Comparison of ENCODE assay signal across 1 cellular context in genomic region chr6:3825331-3825831, GRCh38.
A peak's percentile ranks its signal among the peaks of the same experiment; 100 is the strongest.
TF ChIP-seq lines count a peak whose summit lies in the region.

No MANE protein-coding gene starts in this region.

TF ChIP-seq in HepG2, 621 proteins besides CTCF, POLR2A, EP300 and RAD21 (continued from another document and continues in another):
- no peak for TF ChIP-seq ZNF563 (CRISPR knock-in tag; IDR thresholded peaks at IDR 0.05)
- TF ChIP-seq SP140L (CRISPR knock-in tag; IDR thresholded peaks at IDR 0.05; ENCODE audit: borderline replicate concordance) = no peak
- TF ChIP-seq THAP8 (CRISPR knock-in tag; IDR thresholded peaks at IDR 0.05; ENCODE audit: borderline replicate concordance) = no peak
- no peak for TF ChIP-seq ZNF430 (CRISPR knock-in tag; IDR thresholded peaks at IDR 0.05)
- TF ChIP-seq HHEX (CRISPR knock-in tag; IDR thresholded peaks at IDR 0.05) = no peak
- TF ChIP-seq ZNF296 (CRISPR knock-in tag; conservative IDR thresholded peaks at IDR 0.05) = no peak
- TF ChIP-seq ARID2 (CRISPR knock-in tag; IDR thresholded peaks at IDR 0.05; ENCODE audit: borderline replicate concordance) = no peak
- peak; percentile 97 for TF ChIP-seq ZBTB7B (CRISPR knock-in tag; IDR thresholded peaks at IDR 0.05)
- TF ChIP-seq BORCS8-MEF2B (CRISPR knock-in tag; IDR thresholded peaks at IDR 0.05) = no peak
- no peak for TF ChIP-seq ZNF33A (CRISPR knock-in tag; IDR thresholded peaks at IDR 0.05; ENCODE audit: borderline replicate concordance)
- TF ChIP-seq AHDC1 (CRISPR knock-in tag; IDR thresholded peaks at IDR 0.05; ENCODE audit: borderline replicate concordance) = no peak
- no peak; the same call in 1 of the 2 replicates for TF ChIP-seq ESRRA (CRISPR knock-in tag; IDR thresholded peaks at IDR 0.05; ENCODE audit: low read depth)
- TF ChIP-seq PAXIP1 (CRISPR knock-in tag; conservative IDR thresholded peaks at IDR 0.05) = peak; percentile 53
- no peak for TF ChIP-seq NR0B2 (CRISPR knock-in tag; IDR thresholded peaks at IDR 0.05)
- TF ChIP-seq RAD51 (IDR thresholded peaks at IDR 0.05; ENCODE audit: borderline replicate concordance) = no peak
- no peak for TF ChIP-seq ZBTB46 (CRISPR knock-in tag; IDR thresholded peaks at IDR 0.05; ENCODE audit: borderline replicate concordance)
- TF ChIP-seq, protein P1, sequence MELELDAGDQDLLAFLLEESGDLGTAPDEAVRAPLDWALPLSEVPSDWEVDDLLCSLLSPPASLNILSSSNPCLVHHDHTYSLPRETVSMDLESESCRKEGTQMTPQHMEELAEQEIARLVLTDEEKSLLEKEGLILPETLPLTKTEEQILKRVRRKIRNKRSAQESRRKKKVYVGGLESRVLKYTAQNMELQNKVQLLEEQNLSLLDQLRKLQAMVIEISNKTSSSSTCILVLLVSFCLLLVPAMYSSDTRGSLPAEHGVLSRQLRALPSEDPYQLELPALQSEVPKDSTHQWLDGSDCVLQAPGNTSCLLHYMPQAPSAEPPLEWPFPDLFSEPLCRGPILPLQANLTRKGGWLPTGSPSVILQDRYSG (CRISPR knock-in tag; IDR thresholded peaks at IDR 0.05) = no peak
- TF ChIP-seq GATAD2A (CRISPR knock-in tag; IDR thresholded peaks at IDR 0.05) = 0 out of 2 replicates have a peak, but pooled peaks have one; percentile 68
- TF ChIP-seq NR1H2 (CRISPR knock-in tag; IDR thresholded peaks at IDR 0.05; ENCODE audit: borderline replicate concordance, low read depth) = no peak
- no peak for TF ChIP-seq SP1 (IDR thresholded peaks at IDR 0.05)
- TF ChIP-seq SP1 (CRISPR knock-in tag; IDR thresholded peaks at IDR 0.05) = no peak
- TF ChIP-seq ZNF616 (CRISPR knock-in tag; IDR thresholded peaks at IDR 0.05; ENCODE audit: low read depth) = no peak
- no peak for TF ChIP-seq ZNF678 (CRISPR knock-in tag; IDR thresholded peaks at IDR 0.05)
- TF ChIP-seq ZNF850 (CRISPR knock-in tag; conservative IDR thresholded peaks at IDR 0.05) = no peak
- no peak for TF ChIP-seq ZNF543 (CRISPR knock-in tag; IDR thresholded peaks at IDR 0.05)
- TF ChIP-seq ZNF546 (CRISPR knock-in tag; conservative IDR thresholded peaks at IDR 0.05) = no peak
- peak; percentile 51; the same call in 1 of the 2 replicates for TF ChIP-seq RBFOX2 (IDR thresholded peaks at IDR 0.05; ENCODE audit: low read depth, low read length)
- TF ChIP-seq, protein P2, sequence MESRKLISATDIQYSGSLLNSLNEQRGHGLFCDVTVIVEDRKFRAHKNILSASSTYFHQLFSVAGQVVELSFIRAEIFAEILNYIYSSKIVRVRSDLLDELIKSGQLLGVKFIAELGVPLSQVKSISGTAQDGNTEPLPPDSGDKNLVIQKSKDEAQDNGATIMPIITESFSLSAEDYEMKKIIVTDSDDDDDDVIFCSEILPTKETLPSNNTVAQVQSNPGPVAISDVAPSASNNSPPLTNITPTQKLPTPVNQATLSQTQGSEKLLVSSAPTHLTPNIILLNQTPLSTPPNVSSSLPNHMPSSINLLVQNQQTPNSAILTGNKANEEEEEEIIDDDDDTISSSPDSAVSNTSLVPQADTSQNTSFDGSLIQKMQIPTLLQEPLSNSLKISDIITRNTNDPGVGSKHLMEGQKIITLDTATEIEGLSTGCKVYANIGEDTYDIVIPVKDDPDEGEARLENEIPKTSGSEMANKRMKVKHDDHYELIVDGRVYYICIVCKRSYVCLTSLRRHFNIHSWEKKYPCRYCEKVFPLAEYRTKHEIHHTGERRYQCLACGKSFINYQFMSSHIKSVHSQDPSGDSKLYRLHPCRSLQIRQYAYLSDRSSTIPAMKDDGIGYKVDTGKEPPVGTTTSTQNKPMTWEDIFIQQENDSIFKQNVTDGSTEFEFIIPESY (CRISPR knock-in tag; IDR thresholded peaks at IDR 0.05) = peak; percentile 80
- TF ChIP-seq IRF9 (CRISPR knock-in tag; IDR thresholded peaks at IDR 0.05; ENCODE audit: borderline replicate concordance) = no peak
- peak; percentile 61; the same call in 1 of the 2 replicates for TF ChIP-seq ZNF205 (CRISPR knock-in tag; IDR thresholded peaks at IDR 0.05)
- TF ChIP-seq, protein P3, sequence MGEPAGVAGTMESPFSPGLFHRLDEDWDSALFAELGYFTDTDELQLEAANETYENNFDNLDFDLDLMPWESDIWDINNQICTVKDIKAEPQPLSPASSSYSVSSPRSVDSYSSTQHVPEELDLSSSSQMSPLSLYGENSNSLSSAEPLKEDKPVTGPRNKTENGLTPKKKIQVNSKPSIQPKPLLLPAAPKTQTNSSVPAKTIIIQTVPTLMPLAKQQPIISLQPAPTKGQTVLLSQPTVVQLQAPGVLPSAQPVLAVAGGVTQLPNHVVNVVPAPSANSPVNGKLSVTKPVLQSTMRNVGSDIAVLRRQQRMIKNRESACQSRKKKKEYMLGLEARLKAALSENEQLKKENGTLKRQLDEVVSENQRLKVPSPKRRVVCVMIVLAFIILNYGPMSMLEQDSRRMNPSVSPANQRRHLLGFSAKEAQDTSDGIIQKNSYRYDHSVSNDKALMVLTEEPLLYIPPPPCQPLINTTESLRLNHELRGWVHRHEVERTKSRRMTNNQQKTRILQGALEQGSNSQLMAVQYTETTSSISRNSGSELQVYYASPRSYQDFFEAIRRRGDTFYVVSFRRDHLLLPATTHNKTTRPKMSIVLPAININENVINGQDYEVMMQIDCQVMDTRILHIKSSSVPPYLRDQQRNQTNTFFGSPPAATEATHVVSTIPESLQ (CRISPR knock-in tag; conservative IDR thresholded peaks at IDR 0.05) = no peak
- no peak for TF ChIP-seq HOXA9 (CRISPR knock-in tag; IDR thresholded peaks at IDR 0.05; ENCODE audit: borderline replicate concordance)
- TF ChIP-seq SIN3A (IDR thresholded peaks at IDR 0.05; ENCODE audit: borderline replicate concordance, low read depth, low read length) = no peak
- no peak for TF ChIP-seq ZHX1 (CRISPR knock-in tag; IDR thresholded peaks at IDR 0.05; ENCODE audit: low read depth)
